ENCODE assay signal across 24 cellular contexts in the genomic region with DNA sequence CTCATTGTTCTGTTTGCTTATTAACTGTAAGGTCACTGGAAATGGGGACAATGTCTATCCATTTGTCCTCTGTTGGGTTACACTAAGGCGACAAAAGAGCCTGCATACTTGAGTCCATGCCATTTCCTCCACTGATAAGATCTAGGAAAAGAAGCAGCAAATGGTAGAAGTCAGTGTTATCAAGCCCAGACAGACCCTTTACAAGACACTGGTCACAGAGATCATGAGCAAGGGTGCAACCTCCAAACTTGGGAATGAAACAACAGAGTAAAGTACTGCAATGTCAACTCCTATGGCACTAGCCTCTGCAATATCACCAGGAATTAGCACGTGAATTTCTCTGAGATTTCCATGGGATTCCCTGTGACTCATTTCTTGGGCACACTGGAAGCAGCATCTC.
DNase-seq lines count a peak whose midpoint lies in the region; ATAC-seq, FAIRE-seq and TF ChIP-seq lines count a peak whose summit lies in the region.
"Had no signal": no experiment of that assay in that cellular context is flagged by ENCODE, and none has a peak within 500 bp of the region (broad histone marks: within the 10 kb centered on the region; RNA-seq: fewer than 3 reads in every experiment).

No MANE protein-coding gene starts in this region.

- TF ChIP-seq CTCF in K562 (IDR thresholded peaks at IDR 0.05 in 2 of 3, conservative IDR thresholded peaks at IDR 0.05 in 1 of 3; ENCODE audit: insufficient read depth in 2 of 3, low read depth in 1 of 3, low read length in 3 of 3), result no peak

- H3K9me3 ChIP-seq in K562 (replicated peaks; ENCODE audit: control insufficient read depth, insufficient read depth, low read depth, low read length), result no peaks in the 10 kb centered on the region
- H3K9me3 ChIP-seq: A549; BLaER1 treated with 17β-estradiol and CSF1 and Interleukin-3, amounts not matched to agents 10 nM and 100 nM had no signal

- 0% methylated on average over 2 of the region's 2 CpGs for WGBS in K562 (ENCODE audit: insufficient coverage, low coverage, missing lambda C conversion rate)
- WGBS in mesendoderm (ENCODE audit: extremely low coverage, insufficient coverage, low lambda C conversion rate), result no CpG with 5 or more reads among the region's 2 CpGs

- H3K18ac ChIP-seq in mesendoderm (ENCODE audit: low read length), result no peak overlapping the region

- H2AFZ ChIP-seq in K562 (ENCODE audit: low read depth, low read length), result no peak overlapping the region

- no peak overlapping the region for H3K27ac Mint-ChIP-seq in activated CD4-positive, alpha-beta T cell treated with anti-CD3 and anti-CD28 coated beads for 36 hours
- H3K27ac Mint-ChIP-seq: B cell; CD4-positive, alpha-beta T cell; CD8-positive, alpha-beta T cell had no signal

- POLR2A ChIA-PET in K562 (lab: Yijun Ruan, JAX), result no interaction called here
- POLR2A ChIA-PET in activated CD4-positive, alpha-beta T cell treated with anti-CD3 and anti-CD28 coated beads for 36 hours (lab: Charles Lee), result no interaction called here

- H3K9ac ChIP-seq in K562 (ENCODE audit: insufficient read depth in 1 of 2, low read depth in 2 of 2, low read length in 2 of 2) (no peak overlapping the region), mesendoderm (ENCODE audit: low read length) (no peak overlapping the region)
- H3K9ac ChIP-seq: BLaER1 treated with 17β-estradiol and CSF1 and Interleukin-3, amounts not matched to agents 10 nM and 100 nM had no signal

- no peak overlapping the region for H4K8ac ChIP-seq in mesendoderm (ENCODE audit: low read depth, low read length)

- H3K79me1 ChIP-seq in mesendoderm (ENCODE audit: low read length), result no peaks in the 10 kb centered on the region

- no peak overlapping the region for H2BK120ac ChIP-seq in mesendoderm (ENCODE audit: low read depth, low read length)

- H3K4me1 ChIP-seq in K562 (replicated peaks in 1 of 2; ENCODE audit: control insufficient read depth in 2 of 2, insufficient read depth in 2 of 2, low read length in 2 of 2) (peaks cover 0 to 13% of the 10 kb centered on the region in 2 experiments; a peak in 2 of 5 replicates), mesendoderm (ENCODE audit: control insufficient read depth, low read depth, low read length) (no peaks in the 10 kb centered on the region)
- H3K4me1 ChIP-seq: A549; BLaER1 treated with 17β-estradiol and CSF1 and Interleukin-3, amounts not matched to agents 10 nM and 100 nM had no signal

- H3K4me3 Mint-ChIP-seq in activated CD4-positive, alpha-beta T cell treated with anti-CD3 and anti-CD28 coated beads for 36 hours, result no peak overlapping the region
- H3K4me3 Mint-ChIP-seq: B cell; CD4-positive, alpha-beta T cell; CD8-positive, alpha-beta T cell had no signal

- H3K27me3 ChIP-seq in K562 (ENCODE audit: control insufficient read depth in 2 of 2, insufficient read depth in 2 of 2, low read length in 2 of 2), result no peaks in the 10 kb centered on the region; a peak in 2 of 5 replicates
- H3K27me3 ChIP-seq in mesendoderm (ENCODE audit: insufficient read depth, low read length, poor library complexity), result no peaks in the 10 kb centered on the region
- H3K27me3 ChIP-seq: BLaER1 treated with 17β-estradiol and CSF1 and Interleukin-3, amounts not matched to agents 10 nM and 100 nM had no signal

- H3K9me1 ChIP-seq in K562 (ENCODE audit: control insufficient read depth, insufficient read depth, low read length), result no peaks in the 10 kb centered on the region

- H3K27ac ChIP-seq in K562 (ENCODE audit: extremely low read depth, low read depth, low read length) (no peak overlapping the region), mesendoderm (ENCODE audit: low read depth, low read length) (no peak overlapping the region)
- H3K27ac ChIP-seq: 22Rv1; A549; BLaER1 treated with 17β-estradiol and CSF1 and Interleukin-3, amounts not matched to agents 10 nM and 100 nM; C4-2B had no signal

- no peak overlapping the region for H2AK5ac ChIP-seq in mesendoderm (ENCODE audit: low read length)

- intact Hi-C loops in K562 (cut with micrococcal nuclease), result no loop called here
- intact Hi-C loops in activated CD4-positive, alpha-beta T cell treated with anti-CD3 and anti-CD28 coated beads for 36 hours (cut with DNase I, micrococcal nuclease), result no loop called here

- no peak overlapping the region; the same call in 1 of the 2 replicates for H3K4me2 ChIP-seq in K562 (ENCODE audit: insufficient read depth, low read length)
- H3K4me2 ChIP-seq in mesendoderm (ENCODE audit: low read length), result no peak overlapping the region
- H3K4me2 ChIP-seq: A549; BLaER1 treated with 17β-estradiol and CSF1 and Interleukin-3, amounts not matched to agents 10 nM and 100 nM had no signal

- no TSS peak for BruUV-seq in K562 (replicated peaks; lab: Mats Ljungman, UMichigan)

- no peaks in the 10 kb centered on the region for H3K4me1 Mint-ChIP-seq in activated CD4-positive, alpha-beta T cell treated with anti-CD3 and anti-CD28 coated beads for 36 hours
- H3K4me1 Mint-ChIP-seq: B cell had no signal

- no peaks in the 10 kb centered on the region for H3K36me3 Mint-ChIP-seq in activated CD4-positive, alpha-beta T cell treated with anti-CD3 and anti-CD28 coated beads for 36 hours (ENCODE audit: low read depth)
- H3K36me3 Mint-ChIP-seq: CD8-positive, alpha-beta T cell had no signal

- DNase-seq in CMK (ENCODE audit: low read depth), result peak; percentile 30
- peak in 1 of 4 experiments; percentile 28 for DNase-seq in K562 (ENCODE audit: extremely low read depth in 1 of 4, low spot score in 3 of 4)
- DNase-seq in mesendoderm, result peak; percentile 26
- no peak for DNase-seq in KG1 (lab: John Stamatoyannopoulos, UW)
- no peak for DNase-seq in activated CD4-positive, alpha-beta T cell treated with anti-CD3 and anti-CD28 coated beads for 36 hours
- DNase-seq: AML-193; CD4-positive, alpha-beta T cell; CD8-positive, alpha-beta T cell; COR-L47; DMS 273 treated with DMSO at 0.1 percent for 48 hours; DMS153; DMS53; DMS79; DND-41; EL; GDM1 had no signal

- no peak overlapping the region for H2BK5ac ChIP-seq in mesendoderm (ENCODE audit: low read length)

- no peak overlapping the region for H2BK15ac ChIP-seq in mesendoderm (replicated peaks; ENCODE audit: low read depth)

- no peak overlapping the region for H3K56ac ChIP-seq in mesendoderm (ENCODE audit: low read length)

- H3K27me3 Mint-ChIP-seq in activated CD4-positive, alpha-beta T cell treated with anti-CD3 and anti-CD28 coated beads for 36 hours, result no peaks in the 10 kb centered on the region
- H3K27me3 Mint-ChIP-seq: B cell had no signal

- no peak overlapping the region for H4K5ac ChIP-seq in mesendoderm (ENCODE audit: low read length)

- peak; percentile 50 for ATAC-seq in K562
- no peak for ATAC-seq in activated CD4-positive, alpha-beta T cell treated with anti-CD3 and anti-CD28 coated beads for 36 hours
- ATAC-seq: A549; CD8-positive, alpha-beta T cell; GM12878 had no signal

- TF ChIP-seq POLR2A in K562 (conservative IDR thresholded peaks at IDR 0.05), result no peak

- TF ChIP-seq RAD21 in K562 (CRISPR knock-in tag; conservative IDR thresholded peaks at IDR 0.05 in 1 of 2, IDR thresholded peaks at IDR 0.05 in 1 of 2), result no peak

- H3K9me3 Mint-ChIP-seq in activated CD4-positive, alpha-beta T cell treated with anti-CD3 and anti-CD28 coated beads for 36 hours (ENCODE audit: low read depth), result no peaks in the 10 kb centered on the region
- H3K9me3 Mint-ChIP-seq: CD8-positive, alpha-beta T cell had no signal

- H3K4ac ChIP-seq in mesendoderm (ENCODE audit: low read depth, low read length), result no peak overlapping the region

- CTCF ChIA-PET in K562 (lab: Yijun Ruan, JAX; ENCODE audit: low intra/inter-chr PET ratio), result no interaction called here
- CTCF ChIA-PET in activated CD4-positive, alpha-beta T cell treated with anti-CD3 and anti-CD28 coated beads for 36 hours (lab: Charles Lee), result no interaction called here

- no peak for FAIRE-seq in K562 (lab: Jason Lieb, UNC)
- FAIRE-seq: A549, GM12878, GM12892, GM18507 had no signal

- no peak overlapping the region for H3K23ac ChIP-seq in mesendoderm (ENCODE audit: low read length)

- TF ChIP-seq EP300 in K562 (IDR thresholded peaks at IDR 0.05; ENCODE audit: low read length), result no peak

- in situ Hi-C loops in K562 (cut with MboI), result no loop called here

- H3K79me2 ChIP-seq in K562 (ENCODE audit: control insufficient read depth, insufficient read depth, low read length) (no peaks in the 10 kb centered on the region), mesendoderm (ENCODE audit: control insufficient read depth, insufficient read depth, low read length) (no peaks in the 10 kb centered on the region)

- H4K20me1 ChIP-seq in K562 (replicated peaks; ENCODE audit: control insufficient read depth, insufficient read depth, low read length), result no peaks in the 10 kb centered on the region
- H4K20me1 ChIP-seq: BLaER1 treated with 17β-estradiol and CSF1 and Interleukin-3, amounts not matched to agents 10 nM and 100 nM had no signal

- H3K4me3 ChIP-seq in K562 (no peak overlapping the region), mesendoderm (ENCODE audit: low read length) (no peak overlapping the region)
- H3K4me3 ChIP-seq: A549; BLaER1 treated with 17β-estradiol and CSF1 and Interleukin-3, amounts not matched to agents 10 nM and 100 nM; GM12878 had no signal

- H3K36me3 ChIP-seq in K562 (ENCODE audit: control insufficient read depth, insufficient read depth, low read length) (no peaks in the 10 kb centered on the region), mesendoderm (ENCODE audit: control insufficient read depth, insufficient read depth, low read length) (no peaks in the 10 kb centered on the region)
- H3K36me3 ChIP-seq: BLaER1 treated with 17β-estradiol and CSF1 and Interleukin-3, amounts not matched to agents 10 nM and 100 nM had no signal

TF ChIP-seq in K562, 482 proteins besides CTCF, POLR2A, EP300 and RAD21:
- no peak for TF ChIP-seq XRCC3 (IDR thresholded peaks at IDR 0.05)
- TF ChIP-seq TAL1 (IDR thresholded peaks at IDR 0.05), result peak; percentile 56
- peak; percentile 32; the same call in 1 of the 2 replicates for TF ChIP-seq ZNF583 (CRISPR knock-in tag; IDR thresholded peaks at IDR 0.05)
- peak; percentile 39; the same call in 1 of the 2 replicates for TF ChIP-seq CBFA2T3 (IDR thresholded peaks at IDR 0.05)
- peak; percentile 59 for TF ChIP-seq ARID1B (IDR thresholded peaks at IDR 0.05)
- TF ChIP-seq TEAD4 (IDR thresholded peaks at IDR 0.05; ENCODE audit: low read length), result peak; percentile 71
- TF ChIP-seq TEAD4 (CRISPR knock-in tag; IDR thresholded peaks at IDR 0.05; ENCODE audit: borderline replicate concordance), result no peak
- no peak for TF ChIP-seq ARHGAP35 (IDR thresholded peaks at IDR 0.05; ENCODE audit: partially characterized antibody)
- TF ChIP-seq ESRRA (IDR thresholded peaks at IDR 0.05; ENCODE audit: borderline replicate concordance, low read depth), result peak; percentile 86; the same call in 1 of the 2 replicates

Comparison
In these comparisons a context has a peak if more than half of its experiments do, and no peak if none do; other contexts are left out.
1. DNase-seq: peak in CMK (single experiment) and mesendoderm (single experiment); none in KG1 (single experiment) and activated CD4-positive, alpha-beta T cell treated with anti-CD3 and anti-CD28 coated beads for 36 hours (single experiment).